8 cellular contexts compared by ENCODE assay signal in genomic region chr5:143229896-143230675, GRCh38.
DNase-seq lines count a peak whose midpoint lies in the region; ATAC-seq and FAIRE-seq lines count a peak whose summit lies in the region.

No MANE protein-coding gene starts in this region.

- peaks cover 2% of the 10 kb centered on the region for H3K36me3 Mint-ChIP-seq in activated CD4-positive, alpha-beta T cell treated with anti-CD3 and anti-CD28 coated beads, Interleukin-2, amount 10 ng/mL, durations not matched to agents 24 days and 14 days (ENCODE audit: low read depth)

- H3K9me3 Mint-ChIP-seq in activated CD4-positive, alpha-beta T cell treated with anti-CD3 and anti-CD28 coated beads, Interleukin-2, amount 10 ng/mL, durations not matched to agents 24 days and 14 days: no peaks in the 10 kb centered on the region

- DNase-seq in G401 (ENCODE audit: low spot score) (peak; percentile 59), posterior vena cava (ENCODE audit: low spot score) (no peak), NCI-H2227 (lab: John Stamatoyannopoulos, UW; ENCODE audit: unreplicated experiment) (no peak), frontal cortex (ENCODE audit: low spot score in 2 of 2) (no peak)
- DNase-seq in activated CD4-positive, alpha-beta T cell treated with anti-CD3 and anti-CD28 coated beads, Interleukin-2, amount 10 ng/mL, durations not matched to agents 24 days and 14 days: peak; percentile 87

- in situ Hi-C loops in G401 (cut with HindIII; ENCODE audit: low sequenced_read_pairs): no loop called here

- peak overlapping the region; percentile 76 for H3K4me3 Mint-ChIP-seq in activated CD4-positive, alpha-beta T cell treated with anti-CD3 and anti-CD28 coated beads, Interleukin-2, amount 10 ng/mL, durations not matched to agents 24 days and 14 days

- ATAC-seq in GM19324 (IDR thresholded peaks at IDR 0.05; ENCODE audit: low FRiP score, unreplicated experiment): peak; percentile 85
- ATAC-seq in HG03175 (IDR thresholded peaks at IDR 0.05; ENCODE audit: unreplicated experiment): peak; percentile 86

- FAIRE-seq in islet of Langerhans (lab: Jason Lieb, UNC) (peak; percentile 73), frontal cortex (lab: Jason Lieb, UNC) (no peak)

- no peaks in the 10 kb centered on the region for H3K27me3 Mint-ChIP-seq in activated CD4-positive, alpha-beta T cell treated with anti-CD3 and anti-CD28 coated beads, Interleukin-2, amount 10 ng/mL, durations not matched to agents 24 days and 14 days

- H3K4me1 Mint-ChIP-seq in activated CD4-positive, alpha-beta T cell treated with anti-CD3 and anti-CD28 coated beads, Interleukin-2, amount 10 ng/mL, durations not matched to agents 24 days and 14 days: peaks cover 32% of the 10 kb centered on the region

- peak overlapping the region; percentile 89 for H3K27ac Mint-ChIP-seq in activated CD4-positive, alpha-beta T cell treated with anti-CD3 and anti-CD28 coated beads, Interleukin-2, amount 10 ng/mL, durations not matched to agents 24 days and 14 days

- intact Hi-C loops in activated CD4-positive, alpha-beta T cell treated with anti-CD3 and anti-CD28 coated beads, Interleukin-2, amount 10 ng/mL, durations not matched to agents 24 days and 14 days (cut with micrococcal nuclease): loop anchor here (1.0 kb wide), 1 partner anchor 8 kb away; no protein-coding TSS in a partner anchor
- intact Hi-C loops in posterior vena cava (cut with DNase I): no loop called here

Comparison
In these comparisons a context has a peak if more than half of its experiments do, and no peak if none do; other contexts are left out.
1. DNase-seq: peak in G401 (single experiment) and activated CD4-positive, alpha-beta T cell treated with anti-CD3 and anti-CD28 coated beads, Interleukin-2, amount 10 ng/mL, durations not matched to agents 24 days and 14 days (single experiment); none in posterior vena cava (single experiment), NCI-H2227 (single experiment) and frontal cortex (0 of 2).